ENCODE assay signal across 22 cellular contexts in genomic region chr15:89907289-89907688, GRCh38. TPM values are rescaled to one million over a fixed set of nuclear protein-coding genes. Genes with fewer than 3 reads are reported as not detected.
DNase-seq lines count a peak whose midpoint lies in the region; ATAC-seq and TF ChIP-seq lines count a peak whose summit lies in the region.
"Had no signal": no experiment of that assay in that cellular context is flagged by ENCODE, and none has a peak within 500 bp of the region (broad histone marks: within the 10 kb centered on the region; RNA-seq: fewer than 3 reads in every experiment).

No MANE protein-coding gene starts in this region.

- peaks cover 8% of the 10 kb centered on the region for H3K27me3 Mint-ChIP-seq in activated T-cell treated with anti-CD3 and anti-CD28 coated beads, Interleukin-2, amount 50 U/mL, for 4 hours (ENCODE audit: low read depth)

- H3K4me3 ChIP-seq in fibroblast of mammary gland (ENCODE audit: control insufficient read depth, low read depth, low read length) = no peak overlapping the region
- H3K4me3 ChIP-seq: PC-9 had no signal

- no peaks in the 10 kb centered on the region for H3K9me3 Mint-ChIP-seq in activated T-cell treated with anti-CD3 and anti-CD28 coated beads, Interleukin-2, amount 50 U/mL, for 4 hours
- H3K9me3 Mint-ChIP-seq: CD4-positive, alpha-beta memory T cell; IgD-negative memory B cell had no signal

- no peaks in the 10 kb centered on the region for H3K4me1 Mint-ChIP-seq in activated T-cell treated with anti-CD3 and anti-CD28 coated beads, Interleukin-2, amount 50 U/mL, for 4 hours (ENCODE audit: low read depth)

- TF ChIP-seq CTCF in fibroblast of mammary gland (conservative IDR thresholded peaks at IDR 0.05; ENCODE audit: control insufficient read depth, insufficient read depth, low read depth, low read length) = no peak

- H3K36me3 Mint-ChIP-seq in activated T-cell treated with anti-CD3 and anti-CD28 coated beads, Interleukin-2, amount 50 U/mL, for 4 hours (ENCODE audit: insufficient read depth) = no peaks in the 10 kb centered on the region
- H3K36me3 Mint-ChIP-seq: CD4-positive, alpha-beta memory T cell had no signal

- no peak overlapping the region for H3K4me3 Mint-ChIP-seq in activated T-cell treated with anti-CD3 and anti-CD28 coated beads, Interleukin-2, amount 50 U/mL, for 4 hours
- H3K4me3 Mint-ChIP-seq: CD4-positive, alpha-beta memory T cell; IgD-negative memory B cell had no signal

- peak; percentile 46 to 52 for ATAC-seq in activated T-cell treated with anti-CD3 and anti-CD28 coated beads, Interleukin-2, amount 50 U/mL, for 4 hours
- ATAC-seq in GM18909 (IDR thresholded peaks at IDR 0.05; ENCODE audit: poor library complexity, unreplicated experiment) (no peak), HG02610 (IDR thresholded peaks at IDR 0.05; ENCODE audit: unreplicated experiment) (no peak), left cardiac atrium (no peak)
- ATAC-seq: HCT116 had no signal

- intact Hi-C loops in left cardiac atrium (cut with DNase I) = loop anchor here in 1 of 2 donors (10.0 kb wide), 1 partner anchor 178 kb away; no protein-coding TSS in a partner anchor

- no peak for DNase-seq in activated T-cell treated with anti-CD3 and anti-CD28 coated beads, Interleukin-2, amount 50 U/mL, for 4 hours
- DNase-seq in activated T-cell treated with anti-CD3 and anti-CD28 coated beads for 4 hours (no peak), NCI-H226 (peak; percentile 34), fibroblast of mammary gland (ENCODE audit: low read depth) (peak; percentile 23), left cardiac atrium (no peak)
- DNase-seq: C1 segment of cervical spinal cord; CD4-positive, alpha-beta memory T cell; COR-L47; DMS79; EL; GF-D8; MM.1S; NCI-H1694; NCI-H2029 treated with DMSO at 0.1 percent for 48 hours; NCI-H526 treated with DMSO at 0.1 percent for 48 hours; PC-9; RPMI8226; SHP77 had no signal

RNA-seq across cellular contexts. Expression of gene ARPIN, which starts 5.5 kb away (rescaled TPM):
- under 1 TPM in 2 of 3 donors, not detected in 1; 0.05 to 0.13 TPM for total RNA-seq in activated T-cell treated with anti-CD3 and anti-CD28 coated beads, Interleukin-2, amount 50 U/mL, for 4 hours
- total RNA-seq in left cardiac atrium = 10 to 100 TPM; 10.2 to 13.4 TPM

RNA-seq across cellular contexts. Expression of gene AP3S2, which starts 13.5 kb away (rescaled TPM):
- 10 to 100 TPM; 15.2 to 17.4 (median 17.1) TPM for total RNA-seq in activated T-cell treated with anti-CD3 and anti-CD28 coated beads, Interleukin-2, amount 50 U/mL, for 4 hours
- total RNA-seq in left cardiac atrium = 10 to 100 TPM; 33.0 to 35.6 TPM

Comparison
In these comparisons a context has a peak if more than half of its experiments do, and no peak if none do; other contexts are left out.
1. ATAC-seq: peak in activated T-cell treated with anti-CD3 and anti-CD28 coated beads, Interleukin-2, amount 50 U/mL, for 4 hours (2 of 2); none in GM18909 (single experiment), HG02610 (single experiment) and left cardiac atrium (0 of 2).
2. DNase-seq: peak in NCI-H226 (single experiment) and fibroblast of mammary gland (single experiment); none in activated T-cell treated with anti-CD3 and anti-CD28 coated beads, Interleukin-2, amount 50 U/mL, for 4 hours (single experiment), activated T-cell treated with anti-CD3 and anti-CD28 coated beads for 4 hours (single experiment) and left cardiac atrium (single experiment).
3. RNA of gene ARPIN, which starts 5.5 kb away (total RNA-seq): 10.2 to 13.4 TPM in left cardiac atrium; 0.05 to 0.13 TPM in activated T-cell treated with anti-CD3 and anti-CD28 coated beads, Interleukin-2, amount 50 U/mL, for 4 hours; every median in the first group is over 4 times any median in the second.